26 cellular contexts compared by ENCODE assay signal in genomic region chr18:54957295-54957694, GRCh38. TPM values are rescaled to one million over a fixed set of nuclear protein-coding genes. Genes with fewer than 3 reads are reported as not detected.
DNase-seq lines count a peak whose midpoint lies in the region; ATAC-seq and TF ChIP-seq lines count a peak whose summit lies in the region.
"Had no signal": no experiment of that assay in that cellular context is flagged by ENCODE, and none has a peak within 500 bp of the region (broad histone marks: within the 10 kb centered on the region; RNA-seq: fewer than 3 reads in every experiment).

No MANE protein-coding gene starts in this region.

- peak overlapping the region; percentile 47; the same call in 1 of the 2 replicates for H2BK120ac ChIP-seq in IMR-90 (ENCODE audit: low read depth, low read length)

- dilution Hi-C loops in IMR-90 (cut with HindIII; ENCODE audit: low sequenced_read_pairs, unreplicated experiment): no loop called here

- H4K91ac ChIP-seq in IMR-90 (ENCODE audit: insufficient read depth, low read depth, low read length): no peak overlapping the region

- peak overlapping the region; percentile 53; the same call in 1 of the 2 replicates for H4K5ac ChIP-seq in IMR-90 (ENCODE audit: low read depth, low read length)

- H4K8ac ChIP-seq in IMR-90 (ENCODE audit: low read depth in 2 of 2, low read length in 2 of 2): peak overlapping the region in 1 of 2 experiments; percentile 54; a peak in 1 of 4 replicates

- intact Hi-C loops in IMR-90 (cut with micrococcal nuclease): no loop called here
- intact Hi-C loops in lower lobe of right lung (cut with DNase I): no loop called here
- intact Hi-C loops in testis (cut with DNase I; ENCODE audit: low total_unique reads): no loop called here

- H3K23ac ChIP-seq in IMR-90 (ENCODE audit: low read depth, low read length): no peak overlapping the region

- H3K9me3 ChIP-seq in IMR-90 (ENCODE audit: control insufficient read depth, insufficient read depth, low read length): peaks cover 3% of the 10 kb centered on the region; the same call in 1 of the 2 replicates
- H3K9me3 ChIP-seq in lower lobe of right lung: no peaks in the 10 kb centered on the region
- no peaks in the 10 kb centered on the region for H3K9me3 ChIP-seq in testis
- H3K9me3 ChIP-seq: adrenal gland had no signal

- no peak overlapping the region for H3K9ac ChIP-seq in IMR-90 (ENCODE audit: low read depth, low read length)

- peaks cover 7% of the 10 kb centered on the region for H3K9me1 ChIP-seq in IMR-90 (ENCODE audit: insufficient read depth, low read length)

- H3K4me3 ChIP-seq in IMR-90 (ENCODE audit: insufficient read depth, low read depth, low read length) (no peak overlapping the region), cardiac fibroblast (replicated peaks in 1 of 2; ENCODE audit: low read depth in 2 of 2, low read length in 2 of 2) (peak overlapping the region in 1 of 2 donors; percentile 70), lower lobe of right lung (peak overlapping the region; percentile 67), testis (no peak overlapping the region)
- H3K4me3 ChIP-seq: K562, lung had no signal

- H2BK20ac ChIP-seq in IMR-90 (ENCODE audit: low read depth, low read length): peak overlapping the region; percentile 48; the same call in 1 of the 2 replicates

- ATAC-seq in IMR-90 (ENCODE audit: low read depth) (no peak), lower lobe of right lung (no peak), HG03196 (IDR thresholded peaks at IDR 0.05; ENCODE audit: unreplicated experiment) (no peak)
- no peak for ATAC-seq in stimulated activated naive CD8-positive, alpha-beta T cell treated with anti-CD3 and anti-CD28 coated beads, Interleukin-15, amount 100 ng/mL, for 72 hours
- ATAC-seq: activated CD4-positive, CD25-positive, alpha-beta regulatory T cell treated with anti-CD3 and anti-CD28 coated beads, Interleukin-2, amount 50 U/mL, for 24 hours; activated CD8-positive, alpha-beta T cell treated with anti-CD3 and anti-CD28 coated beads for 36 hours had no signal

- POLR2A ChIA-PET in IMR-90 (lab: Charles Lee; ENCODE audit: unreplicated experiment): interaction anchor here (0.6 kb wide), 1 partner anchor 12 kb away, joined by 4 read pairs; no protein-coding TSS in a partner anchor

- no peak overlapping the region for H3K27ac Mint-ChIP-seq in stimulated activated naive CD8-positive, alpha-beta T cell treated with anti-CD3 and anti-CD28 coated beads, Interleukin-15, amount 100 ng/mL, for 72 hours
- H3K27ac Mint-ChIP-seq: activated CD8-positive, alpha-beta T cell treated with anti-CD3 and anti-CD28 coated beads for 36 hours; CD4-positive, alpha-beta memory T cell; immature natural killer cell had no signal

- peak overlapping the region; percentile 65; the same call in 1 of the 2 replicates for H3K4me2 ChIP-seq in IMR-90 (ENCODE audit: low read depth, low read length)

- no peak overlapping the region for H2BK5ac ChIP-seq in IMR-90 (ENCODE audit: low read depth, low read length, poor library complexity, severe bottlenecking)

- H2BK15ac ChIP-seq in IMR-90 (ENCODE audit: low read depth, low read length): peak overlapping the region; percentile 65; the same call in 1 of the 3 replicates

- H3K27me3 ChIP-seq in IMR-90 (ENCODE audit: control insufficient read depth, insufficient read depth, low read length) (no peaks in the 10 kb centered on the region), lower lobe of right lung (ENCODE audit: low read depth) (no peaks in the 10 kb centered on the region), testis (no peaks in the 10 kb centered on the region)

- no peak overlapping the region for H2AFZ ChIP-seq in IMR-90 (replicated peaks; ENCODE audit: low read length, poor library complexity)

- DNase-seq in IMR-90 (no peak), cardiac fibroblast (ENCODE audit: low read depth in 2 of 2) (peak; percentile 26 to 61), lower lobe of right lung (no peak), testis (peak; percentile 73), UCSD-AML1 (lab: John Stamatoyannopoulos, UW; ENCODE audit: unreplicated experiment) (no peak)
- DNase-seq in stimulated activated naive CD8-positive, alpha-beta T cell treated with anti-CD3 and anti-CD28 coated beads, Interleukin-15, amount 100 ng/mL, for 72 hours: no peak
- DNase-seq: activated CD8-positive, alpha-beta T cell treated with anti-CD3 and anti-CD28 coated beads for 36 hours; activated gamma-delta T cell; CD4-positive, alpha-beta memory T cell; DMS153; foreskin melanocyte; immature natural killer cell; NCI-H187 treated with DMSO at 0.1 percent for 48 hours; NCI-H2227 treated with DMSO at 0.1 percent for 48 hours; NCI-H748 treated with DMSO at 0.1 percent for 48 hours; retina; stimulated activated CD4-positive, alpha-beta T cell treated with anti-CD3 and anti-CD28 coated beads, Interleukin-15, amount 100 ng/mL, for 24 hours; SW 1271 had no signal

- BruUV-seq in IMR-90 (replicated peaks; lab: Mats Ljungman, UMichigan): no TSS peak

- no peak overlapping the region for H2AK9ac ChIP-seq in IMR-90 (replicated peaks; ENCODE audit: low read depth, low read length, poor library complexity)

- H3K36me3 ChIP-seq in IMR-90 (ENCODE audit: control insufficient read depth, insufficient read depth, low read length) (no peaks in the 10 kb centered on the region), lower lobe of right lung (no peaks in the 10 kb centered on the region), testis (ENCODE audit: low read depth, missing control alignments) (no peaks in the 10 kb centered on the region)
- H3K36me3 ChIP-seq: adrenal gland had no signal

- CTCF ChIA-PET in IMR-90 (lab: Yijun Ruan, JAX): interaction anchor here (0.6 to 1.6 kb wide), 2 partner anchors 25 to 1659 kb away, joined by 4 to 5 read pairs; no protein-coding TSS in a partner anchor

- H3K4me1 ChIP-seq in IMR-90 (ENCODE audit: control insufficient read depth, insufficient read depth, low read length) (peaks cover 7% of the 10 kb centered on the region), lower lobe of right lung (peaks cover 20% of the 10 kb centered on the region), testis (peaks cover 9% of the 10 kb centered on the region)

- TF ChIP-seq RAD21 in IMR-90 (IDR thresholded peaks at IDR 0.05; ENCODE audit: low read length): no peak

- H3K79me1 ChIP-seq in IMR-90 (ENCODE audit: low read depth in 1 of 2, low read length in 2 of 2): peaks cover 0 to 3% of the 10 kb centered on the region in 2 experiments; a peak in 2 of 4 replicates

- in situ Hi-C loops in IMR-90 (cut with MboI; ENCODE audit: low sequenced_read_pairs): no loop called here

- H3K27me3 Mint-ChIP-seq in stimulated activated naive CD8-positive, alpha-beta T cell treated with anti-CD3 and anti-CD28 coated beads, Interleukin-15, amount 100 ng/mL, for 72 hours: peaks cover 49% of the 10 kb centered on the region

- H4K20me1 ChIP-seq in IMR-90 (ENCODE audit: insufficient read depth, low read length): no peaks in the 10 kb centered on the region

- peak overlapping the region; percentile 43; the same call in 1 of the 2 replicates for H3K18ac ChIP-seq in IMR-90 (ENCODE audit: low read depth, low read length)

- H3K27ac ChIP-seq in IMR-90 (ENCODE audit: insufficient read depth, low read length): peak overlapping the region; percentile 60; the same call in 1 of the 2 replicates
- H3K27ac ChIP-seq in lower lobe of right lung: no peak overlapping the region
- peak overlapping the region; percentile 62 to 71 for H3K27ac ChIP-seq in testis

- H2AK5ac ChIP-seq in IMR-90 (ENCODE audit: low read depth, low read length): peak overlapping the region; percentile 27; the same call in 1 of the 2 replicates

- H3K14ac ChIP-seq in IMR-90 (replicated peaks; ENCODE audit: low read depth, low read length): peak overlapping the region; percentile 37; the same call in 1 of the 2 replicates

- no peak for TF ChIP-seq POLR2A in IMR-90 (IDR thresholded peaks at IDR 0.05; ENCODE audit: low read depth, low read length)
- no peak for TF ChIP-seq POLR2A in testis (IDR thresholded peaks at IDR 0.05)

- no peak overlapping the region for H3K4me3 Mint-ChIP-seq in stimulated activated naive CD8-positive, alpha-beta T cell treated with anti-CD3 and anti-CD28 coated beads, Interleukin-15, amount 100 ng/mL, for 72 hours
- H3K4me3 Mint-ChIP-seq: activated CD8-positive, alpha-beta T cell treated with anti-CD3 and anti-CD28 coated beads for 36 hours; CD4-positive, alpha-beta memory T cell; central memory CD8-positive, alpha-beta T cell; immature natural killer cell had no signal

- H3K9me3 Mint-ChIP-seq in stimulated activated naive CD8-positive, alpha-beta T cell treated with anti-CD3 and anti-CD28 coated beads, Interleukin-15, amount 100 ng/mL, for 72 hours: no peaks in the 10 kb centered on the region
- H3K9me3 Mint-ChIP-seq: activated CD8-positive, alpha-beta T cell treated with anti-CD3 and anti-CD28 coated beads for 36 hours; CD4-positive, alpha-beta memory T cell; central memory CD8-positive, alpha-beta T cell; immature natural killer cell had no signal

- H3K4ac ChIP-seq in IMR-90 (ENCODE audit: low read depth, low read length): peak overlapping the region; percentile 69; the same call in 1 of the 2 replicates

- peaks cover 4% of the 10 kb centered on the region for H3K4me1 Mint-ChIP-seq in stimulated activated naive CD8-positive, alpha-beta T cell treated with anti-CD3 and anti-CD28 coated beads, Interleukin-15, amount 100 ng/mL, for 72 hours
- H3K4me1 Mint-ChIP-seq: central memory CD8-positive, alpha-beta T cell had no signal

- H3K56ac ChIP-seq in IMR-90 (ENCODE audit: extremely low read depth, insufficient read depth, low read length): no peak overlapping the region

- no peak for TF ChIP-seq CTCF in IMR-90 (conservative IDR thresholded peaks at IDR 0.05; ENCODE audit: low read depth, low read length)
- no peak for TF ChIP-seq CTCF in cardiac fibroblast (IDR thresholded peaks at IDR 0.05; ENCODE audit: low read depth, low read length)
- TF ChIP-seq CTCF in lower lobe of right lung (IDR thresholded peaks at IDR 0.05): no peak
- no peak for TF ChIP-seq CTCF in testis (IDR thresholded peaks at IDR 0.05)

- WGBS in IMR-90 (ENCODE audit: extremely low coverage in 2 of 2, insufficient read length in 1 of 2), 2 experiments: no CpG with 5 or more reads among the region's 1 CpG
- WGBS in testis, 2 donors: 33% methylated on average over 1 of the region's 1 CpG

TF ChIP-seq in IMR-90, 13 proteins besides CTCF, POLR2A, EP300 and RAD21:
- TF ChIP-seq RFX5 (IDR thresholded peaks at IDR 0.05; ENCODE audit: low read depth, low read length) (no peak), RCOR1 (IDR thresholded peaks at IDR 0.05; ENCODE audit: insufficient replicate concordance, low read length) (no peak)

RNA-seq across cellular contexts. Expression of gene CCDC68, which starts 2.0 kb away (rescaled TPM):
- total RNA-seq in IMR-90 (2012; rRNA removed) (0.54 and 1.4 TPM in 2 replicates), lower lobe of right lung (20.2 TPM), testis (10 to 100 TPM; 35.7 to 54.1 TPM)
- polyA plus RNA-seq in IMR-90 (2012; rRNA removed) (0.46 and 0.55 TPM in 2 replicates), testis (ENCODE audit: insufficient read depth, low read depth, low replicate concordance) (8.5 TPM)
- 0.07 and 0.09 TPM in 2 replicates for polyA plus RNA-seq in IMR-90 (2012; cell fraction: cytosol; rRNA removed)
- 0.09 and 1.7 TPM in 2 replicates for polyA plus RNA-seq in IMR-90 (2012; cell fraction: nucleus; rRNA removed; ENCODE audit: low replicate concordance)
- total RNA-seq: activated CD8-positive, alpha-beta T cell treated with anti-CD3 and anti-CD28 coated beads for 36 hours; G401; H4 had no signal
- polyA plus RNA-seq: CD4-positive, alpha-beta memory T cell; immature natural killer cell had no signal

Comparison
In these comparisons a context has a peak if more than half of its experiments do, and no peak if none do; other contexts are left out.
1. DNase-seq: peak in cardiac fibroblast (2 of 2) and testis (single experiment); none in IMR-90 (single experiment), lower lobe of right lung (single experiment), UCSD-AML1 (single experiment) and stimulated activated naive CD8-positive, alpha-beta T cell treated with anti-CD3 and anti-CD28 coated beads, Interleukin-15, amount 100 ng/mL, for 72 hours (0 of 2).